19 cellular contexts compared by ENCODE assay signal in the genomic region with DNA sequence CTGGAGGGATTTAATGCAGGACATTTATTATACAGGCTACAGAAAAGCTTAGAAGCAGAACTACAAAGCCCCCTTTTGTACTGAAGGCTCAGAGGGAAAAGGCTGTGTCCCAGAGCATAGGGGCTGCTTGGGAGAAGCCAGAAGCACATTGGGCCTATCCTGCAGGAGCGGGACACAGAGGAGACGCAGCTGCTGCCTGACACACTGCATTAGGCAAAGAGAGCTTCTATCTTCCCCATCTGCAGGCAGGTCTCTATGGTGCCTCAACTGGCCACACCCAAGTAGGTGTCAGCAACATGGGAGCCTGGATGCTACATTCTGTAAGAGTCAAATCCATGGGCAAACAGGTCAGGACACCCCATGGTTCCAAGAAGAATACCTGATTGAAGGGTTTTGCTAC.
DNase-seq lines count a peak whose midpoint lies in the region; ATAC-seq and TF ChIP-seq lines count a peak whose summit lies in the region.
"Had no signal": no experiment of that assay in that cellular context is flagged by ENCODE, and none has a peak within 500 bp of the region (broad histone marks: within the 10 kb centered on the region; RNA-seq: fewer than 3 reads in every experiment).

No MANE protein-coding gene starts in this region.

- intact Hi-C loops in left ventricle myocardium superior (cut with micrococcal nuclease): no loop called here

- H3K4me3 ChIP-seq in right atrium auricular region: no peak overlapping the region
- H3K4me3 ChIP-seq: A549, GM23338 had no signal

- H3K27ac Mint-ChIP-seq in type B pancreatic cell: no peak overlapping the region
- H3K27ac Mint-ChIP-seq: CD8-positive, alpha-beta T cell; GM23338; H9 had no signal

- H3K9me3 ChIP-seq in right atrium auricular region: no peaks in the 10 kb centered on the region
- H3K9me3 ChIP-seq: A549, BE2C, Caco-2 had no signal

- no peak overlapping the region for H3K4me3 Mint-ChIP-seq in type B pancreatic cell
- H3K4me3 Mint-ChIP-seq: CD8-positive, alpha-beta T cell; GM23338; H9 had no signal

- H3K27me3 ChIP-seq in right atrium auricular region: no peaks in the 10 kb centered on the region
- H3K27me3 ChIP-seq: BE2C had no signal

- H3K27ac ChIP-seq in right atrium auricular region: no peak overlapping the region
- H3K27ac ChIP-seq: A549 had no signal

- H3K9me3 Mint-ChIP-seq in type B pancreatic cell: no peaks in the 10 kb centered on the region
- H3K9me3 Mint-ChIP-seq: CD8-positive, alpha-beta T cell had no signal

- no peaks in the 10 kb centered on the region for H3K4me1 Mint-ChIP-seq in type B pancreatic cell (ENCODE audit: unreplicated experiment)
- H3K4me1 Mint-ChIP-seq: GM23338, H9 had no signal

- TF ChIP-seq CTCF in right atrium auricular region (IDR thresholded peaks at IDR 0.05) (no peak), type B pancreatic cell (conservative IDR thresholded peaks at IDR 0.05) (no peak)

- H3K4me1 ChIP-seq in right atrium auricular region: no peaks in the 10 kb centered on the region
- H3K4me1 ChIP-seq: A549, BE2C, Caco-2 had no signal

- peak; percentile 44 for DNase-seq in right atrium auricular region (ENCODE audit: low spot score)
- no peak for DNase-seq in left ventricle myocardium superior
- peak; percentile 18 for DNase-seq in ecto neural progenitor cell (ENCODE audit: low spot score)
- DNase-seq in type B pancreatic cell (ENCODE audit: extremely low spot score, unreplicated experiment): peak; percentile 10
- no peak for DNase-seq in NCI-H774 (lab: John Stamatoyannopoulos, UW)
- DNase-seq: 8988T, ACHN, AML-193, BE2C, C1 segment of cervical spinal cord, Caco-2, DMS153, DND-41, H9 had no signal

- H3K36me3 ChIP-seq in right atrium auricular region: no peaks in the 10 kb centered on the region
- H3K36me3 ChIP-seq: BE2C had no signal

- ATAC-seq in left ventricle myocardium superior (no peak), GM21825 (IDR thresholded peaks at IDR 0.05; ENCODE audit: unreplicated experiment) (no peak)
- ATAC-seq: A549; CD8-positive, alpha-beta T cell; GM23338; HCT116 had no signal

- H3K27me3 Mint-ChIP-seq in type B pancreatic cell: peaks cover 13% of the 10 kb centered on the region

- H3K36me3 Mint-ChIP-seq in type B pancreatic cell: no peaks in the 10 kb centered on the region
- H3K36me3 Mint-ChIP-seq: CD8-positive, alpha-beta T cell had no signal

Comparison
In these comparisons a context has a peak if more than half of its experiments do, and no peak if none do; other contexts are left out.
1. DNase-seq: peak in right atrium auricular region (single experiment), ecto neural progenitor cell (single experiment) and type B pancreatic cell (single experiment); none in left ventricle myocardium superior (single experiment) and NCI-H774 (single experiment).